24 cellular contexts compared by ENCODE assay signal in the genomic region with DNA sequence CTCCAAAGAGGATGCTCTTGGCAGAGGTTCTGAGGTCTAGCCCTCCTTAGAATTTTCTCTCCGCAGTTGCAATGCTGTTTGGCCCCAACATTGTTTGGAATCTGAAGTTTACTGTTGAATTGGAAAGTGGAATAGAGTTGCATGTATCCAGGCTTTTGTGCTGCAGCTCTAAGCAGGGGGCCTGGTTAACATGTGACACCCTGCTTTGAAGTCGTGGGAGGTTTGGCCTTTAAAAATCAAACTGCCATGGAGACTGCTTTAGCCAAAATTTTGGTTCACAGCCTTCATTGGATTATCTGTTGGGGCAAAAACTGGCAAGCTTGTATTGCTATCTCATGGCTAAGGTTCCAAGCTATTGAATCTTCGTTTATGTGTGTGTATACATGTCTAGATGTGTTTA. TPM values are rescaled to one million over a fixed set of nuclear protein-coding genes. Genes with fewer than 3 reads are reported as not detected.
DNase-seq lines count a peak whose midpoint lies in the region; ATAC-seq and TF ChIP-seq lines count a peak whose summit lies in the region.
"Had no signal": no experiment of that assay in that cellular context is flagged by ENCODE, and none has a peak within 500 bp of the region (broad histone marks: within the 10 kb centered on the region; RNA-seq: fewer than 3 reads in every experiment).

No MANE protein-coding gene starts in this region.

- no peak overlapping the region for H3K4me3 Mint-ChIP-seq in GM23338
- H3K4me3 Mint-ChIP-seq in WTC11, result no peak overlapping the region
- no peak overlapping the region for H3K4me3 Mint-ChIP-seq in activated T-helper 2 cell treated with anti-CD3 and anti-CD28 coated beads, Interferon-gamma antibody, Interleukin-2, Interleukin-4, amounts not matched to agents 10 μg/mL and 5 μg/mL and 100 μg/mL, durations not matched to agents 14 hours and 24 hours and 36 hours (ENCODE audit: low read depth)
- H3K4me3 Mint-ChIP-seq: CD14-positive monocyte; CD4-positive, alpha-beta T cell; CD8-positive, alpha-beta memory T cell; H9 had no signal

- no peak for DNase-seq in GM23338 (ENCODE audit: low spot score)
- DNase-seq in HAP-1 (ENCODE audit: low spot score in 2 of 2), result no peak
- DNase-seq in WTC11 (ENCODE audit: low spot score), result peak; percentile 1
- peak; percentile 9 for DNase-seq in medulla oblongata (ENCODE audit: extremely low spot score)
- no peak for DNase-seq in activated T-helper 2 cell treated with anti-CD3 and anti-CD28 coated beads, Interferon-gamma antibody, Interleukin-2, Interleukin-4, amounts not matched to agents 10 μg/mL and 5 μg/mL and 100 μg/mL, durations not matched to agents 14 hours and 24 hours and 36 hours (ENCODE audit: low spot score)
- no peak for DNase-seq in NCI-H1105 treated with DMSO at 0.1 percent for 48 hours (lab: John Stamatoyannopoulos, UW)
- DNase-seq in Right ventricle myocardium superior, result no peak
- DNase-seq: 8988T; ACHN; AML-193; BE2C; CD8-positive, alpha-beta memory T cell; DMS 273 treated with DMSO at 0.1 percent for 48 hours; DMS79; EL; GDM1; GOT3; H9 had no signal

- H4K20me1 ChIP-seq in GM23338 (replicated peaks; ENCODE audit: insufficient read depth), result no peaks in the 10 kb centered on the region
- H4K20me1 ChIP-seq: BLaER1 treated with 17β-estradiol and CSF1 and Interleukin-3, amounts not matched to agents 10 nM and 100 nM had no signal

- no peak for ATAC-seq in GM23338
- ATAC-seq in WTC11, result no peak
- ATAC-seq in GM21381 (IDR thresholded peaks at IDR 0.05; ENCODE audit: unreplicated experiment), result no peak
- no peak for ATAC-seq in Right ventricle myocardium superior (ENCODE audit: poor library complexity)
- ATAC-seq: A549, GM12878 had no signal

- CTCF ChIA-PET in WTC11 (lab: Charles Lee), result interaction anchor here (1.1 to 1.6 kb wide), 4 partner anchors 15 to 40 kb away, joined by 3 to 7 read pairs (median 3); no protein-coding TSS in a partner anchor

- POLR2A ChIA-PET in WTC11 (lab: Charles Lee), result no interaction called here

- no peaks in the 10 kb centered on the region for H3K9me2 ChIP-seq in GM23338 (ENCODE audit: insufficient read depth)

- H3K36me3 ChIP-seq in GM23338 (ENCODE audit: insufficient read depth), result no peaks in the 10 kb centered on the region
- no peaks in the 10 kb centered on the region for H3K36me3 ChIP-seq in HAP-1 (replicated peaks)
- H3K36me3 ChIP-seq: BE2C; BLaER1 treated with 17β-estradiol and CSF1 and Interleukin-3, amounts not matched to agents 10 nM and 100 nM had no signal

- H3K27me3 Mint-ChIP-seq in GM23338 (ENCODE audit: insufficient read depth, low read depth, poor library complexity) (peaks cover 7% of the 10 kb centered on the region), WTC11 (ENCODE audit: low read depth) (peaks cover 5% of the 10 kb centered on the region; the same call in 1 of the 2 replicates)
- peaks cover 21% of the 10 kb centered on the region for H3K27me3 Mint-ChIP-seq in activated T-helper 2 cell treated with anti-CD3 and anti-CD28 coated beads, Interferon-gamma antibody, Interleukin-2, Interleukin-4, amounts not matched to agents 10 μg/mL and 5 μg/mL and 100 μg/mL, durations not matched to agents 14 hours and 24 hours and 36 hours (ENCODE audit: low read depth)

- H3K27me3 ChIP-seq in GM23338 (ENCODE audit: insufficient read depth) (no peaks in the 10 kb centered on the region), HAP-1 (ENCODE audit: low read depth) (no peaks in the 10 kb centered on the region)
- H3K27me3 ChIP-seq: BE2C; BLaER1 treated with 17β-estradiol and CSF1 and Interleukin-3, amounts not matched to agents 10 nM and 100 nM had no signal

- no peaks in the 10 kb centered on the region for H3K9me3 ChIP-seq in HAP-1
- H3K9me3 ChIP-seq: A549, BE2C had no signal

- H3K27ac ChIP-seq in GM23338 (ENCODE audit: low read depth), result no peak overlapping the region
- H3K27ac ChIP-seq: A549; BLaER1 treated with 17β-estradiol and CSF1 and Interleukin-3, amounts not matched to agents 10 nM and 100 nM had no signal

- H3K4me2 ChIP-seq in GM23338, result peak overlapping the region; percentile 61
- H3K4me2 ChIP-seq: A549; BLaER1 treated with 17β-estradiol and CSF1 and Interleukin-3, amounts not matched to agents 10 nM and 100 nM had no signal

- H2AFZ ChIP-seq in GM23338, result peak overlapping the region; percentile 88

- H3K27ac Mint-ChIP-seq in GM23338 (no peak overlapping the region), WTC11 (peak overlapping the region; percentile 83)
- H3K27ac Mint-ChIP-seq in activated T-helper 2 cell treated with anti-CD3 and anti-CD28 coated beads, Interferon-gamma antibody, Interleukin-2, Interleukin-4, amounts not matched to agents 10 μg/mL and 5 μg/mL and 100 μg/mL, durations not matched to agents 14 hours and 24 hours and 36 hours, result no peak overlapping the region
- H3K27ac Mint-ChIP-seq: CD14-positive monocyte; CD4-positive, alpha-beta T cell; CD8-positive, alpha-beta memory T cell had no signal

- H3K4me1 Mint-ChIP-seq in GM23338, result peaks cover 21% of the 10 kb centered on the region
- H3K4me1 Mint-ChIP-seq in WTC11, result peaks cover 26% of the 10 kb centered on the region
- H3K4me1 Mint-ChIP-seq in activated T-helper 2 cell treated with anti-CD3 and anti-CD28 coated beads, Interferon-gamma antibody, Interleukin-2, Interleukin-4, amounts not matched to agents 10 μg/mL and 5 μg/mL and 100 μg/mL, durations not matched to agents 14 hours and 24 hours and 36 hours (ENCODE audit: low read depth), result no peaks in the 10 kb centered on the region
- H3K4me1 Mint-ChIP-seq: CD14-positive monocyte; CD8-positive, alpha-beta memory T cell had no signal

- TF ChIP-seq CTCF in GM23338 (conservative IDR thresholded peaks at IDR 0.05; ENCODE audit: low read depth in 2 of 2) (no peak), WTC11 (IDR thresholded peaks at IDR 0.05) (no peak)

- no peaks in the 10 kb centered on the region for H3K79me2 ChIP-seq in GM23338 (replicated peaks; ENCODE audit: insufficient read depth)

- H3K4me1 ChIP-seq in GM23338 (ENCODE audit: insufficient read depth) (peaks cover 17% of the 10 kb centered on the region), HAP-1 (peaks cover 30% of the 10 kb centered on the region)
- H3K4me1 ChIP-seq: A549; BE2C; BLaER1 treated with 17β-estradiol and CSF1 and Interleukin-3, amounts not matched to agents 10 nM and 100 nM had no signal

- peaks cover 29% of the 10 kb centered on the region for H3K36me3 Mint-ChIP-seq in GM23338 (ENCODE audit: low read depth)
- peaks cover 30% of the 10 kb centered on the region for H3K36me3 Mint-ChIP-seq in WTC11
- H3K36me3 Mint-ChIP-seq in activated T-helper 2 cell treated with anti-CD3 and anti-CD28 coated beads, Interferon-gamma antibody, Interleukin-2, Interleukin-4, amounts not matched to agents 10 μg/mL and 5 μg/mL and 100 μg/mL, durations not matched to agents 14 hours and 24 hours and 36 hours (ENCODE audit: low read depth), result no peaks in the 10 kb centered on the region
- H3K36me3 Mint-ChIP-seq: CD14-positive monocyte had no signal

- H3K4me3 ChIP-seq in GM23338, result no peak overlapping the region
- peak overlapping the region; percentile 12; the same call in 1 of the 2 replicates for H3K4me3 ChIP-seq in HAP-1
- H3K4me3 ChIP-seq: A549; BLaER1 treated with 17β-estradiol and CSF1 and Interleukin-3, amounts not matched to agents 10 nM and 100 nM; GM12878 had no signal

- peaks cover 30% of the 10 kb centered on the region for H3K9me3 Mint-ChIP-seq in GM23338
- H3K9me3 Mint-ChIP-seq in WTC11, result peaks cover 31% of the 10 kb centered on the region
- H3K9me3 Mint-ChIP-seq in activated T-helper 2 cell treated with anti-CD3 and anti-CD28 coated beads, Interferon-gamma antibody, Interleukin-2, Interleukin-4, amounts not matched to agents 10 μg/mL and 5 μg/mL and 100 μg/mL, durations not matched to agents 14 hours and 24 hours and 36 hours, result peaks cover 12% of the 10 kb centered on the region

- intact Hi-C loops in activated T-helper 2 cell treated with anti-CD3 and anti-CD28 coated beads, Interferon-gamma antibody, Interleukin-2, Interleukin-4, amounts not matched to agents 10 μg/mL and 5 μg/mL and 100 μg/mL, durations not matched to agents 14 hours and 24 hours and 36 hours (cut with micrococcal nuclease), result no loop called here
- intact Hi-C loops in Right ventricle myocardium superior (cut with DNase I), result no loop called here

- H3F3A ChIP-seq in GM23338 (replicated peaks; ENCODE audit: low read depth), result 0 out of 2 replicates have a peak, but pooled peaks cover 3% of the 10 kb centered on the region

- in situ Hi-C loops in HAP-1 (cut with MboI; ENCODE audit: low sequenced_read_pairs), result no loop called here

TF ChIP-seq in GM23338, 12 proteins besides CTCF, POLR2A, EP300 and RAD21 (continues in another document):
- TF ChIP-seq ZNF331 (CRISPR knock-in tag; IDR thresholded peaks at IDR 0.05; ENCODE audit: low read depth) (no peak), JUNB (IDR thresholded peaks at IDR 0.05; ENCODE audit: unreplicated experiment) (no peak), NANOG (IDR thresholded peaks at IDR 0.05; ENCODE audit: borderline replicate concordance) (no peak), ZNF114 (CRISPR knock-in tag; IDR thresholded peaks at IDR 0.05) (no peak)

TF ChIP-seq in WTC11, 78 proteins besides CTCF, POLR2A, EP300 and RAD21 (continues in another document):
- no peak for TF ChIP-seq FOXJ3 (CRISPR knock-in tag; IDR thresholded peaks at IDR 0.05; ENCODE audit: borderline replicate concordance)
- TF ChIP-seq, protein P1, sequence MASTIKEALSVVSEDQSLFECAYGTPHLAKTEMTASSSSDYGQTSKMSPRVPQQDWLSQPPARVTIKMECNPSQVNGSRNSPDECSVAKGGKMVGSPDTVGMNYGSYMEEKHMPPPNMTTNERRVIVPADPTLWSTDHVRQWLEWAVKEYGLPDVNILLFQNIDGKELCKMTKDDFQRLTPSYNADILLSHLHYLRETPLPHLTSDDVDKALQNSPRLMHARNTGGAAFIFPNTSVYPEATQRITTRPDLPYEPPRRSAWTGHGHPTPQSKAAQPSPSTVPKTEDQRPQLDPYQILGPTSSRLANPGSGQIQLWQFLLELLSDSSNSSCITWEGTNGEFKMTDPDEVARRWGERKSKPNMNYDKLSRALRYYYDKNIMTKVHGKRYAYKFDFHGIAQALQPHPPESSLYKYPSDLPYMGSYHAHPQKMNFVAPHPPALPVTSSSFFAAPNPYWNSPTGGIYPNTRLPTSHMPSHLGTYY (CRISPR knock-in tag; IDR thresholded peaks at IDR 0.05), result no peak
- TF ChIP-seq FOXK1 (CRISPR knock-in tag; IDR thresholded peaks at IDR 0.05), result no peak
- TF ChIP-seq NR1H2 (CRISPR knock-in tag; IDR thresholded peaks at IDR 0.05), result no peak

RNA-seq across cellular contexts. Expression of a gene that starts 15.8 kb away (rescaled TPM):
- 1.7 and 3.3 TPM in 2 replicates for total RNA-seq in GM23338 (2014; rRNA removed; shearing (Covaris generic))
- 1.2 and 1.9 TPM in 2 replicates for polyA plus RNA-seq in GM23338 (2016; fragmentation: Nextera tagmentation; extraction: Ambion mirVana)
- total RNA-seq in WTC11 (2021) (3.4 to 4.1 TPM (median 3.8 TPM) in 3 replicates), Right ventricle myocardium superior (0.51 TPM)
- total RNA-seq in activated T-helper 2 cell treated with anti-CD3 and anti-CD28 coated beads, Interferon-gamma antibody, Interleukin-2, Interleukin-4, amounts not matched to agents 10 μg/mL and 5 μg/mL and 100 μg/mL, durations not matched to agents 14 hours and 24 hours and 36 hours, result not detected in 2 replicates
- total RNA-seq: CD4-positive, alpha-beta T cell; CD8-positive, alpha-beta memory T cell had no signal
- polyA plus RNA-seq: CD14-positive monocyte; CD8-positive, alpha-beta memory T cell had no signal

Comparison
In these comparisons a context has a peak if more than half of its experiments do, and no peak if none do; other contexts are left out.
1. DNase-seq: peak in WTC11 (single experiment) and medulla oblongata (single experiment); none in GM23338 (single experiment), HAP-1 (0 of 2), activated T-helper 2 cell treated with anti-CD3 and anti-CD28 coated beads, Interferon-gamma antibody, Interleukin-2, Interleukin-4, amounts not matched to agents 10 μg/mL and 5 μg/mL and 100 μg/mL, durations not matched to agents 14 hours and 24 hours and 36 hours (single experiment), NCI-H1105 treated with DMSO at 0.1 percent for 48 hours (single experiment) and Right ventricle myocardium superior (single experiment).